19 cellular contexts compared by ENCODE assay signal in the genomic region with DNA sequence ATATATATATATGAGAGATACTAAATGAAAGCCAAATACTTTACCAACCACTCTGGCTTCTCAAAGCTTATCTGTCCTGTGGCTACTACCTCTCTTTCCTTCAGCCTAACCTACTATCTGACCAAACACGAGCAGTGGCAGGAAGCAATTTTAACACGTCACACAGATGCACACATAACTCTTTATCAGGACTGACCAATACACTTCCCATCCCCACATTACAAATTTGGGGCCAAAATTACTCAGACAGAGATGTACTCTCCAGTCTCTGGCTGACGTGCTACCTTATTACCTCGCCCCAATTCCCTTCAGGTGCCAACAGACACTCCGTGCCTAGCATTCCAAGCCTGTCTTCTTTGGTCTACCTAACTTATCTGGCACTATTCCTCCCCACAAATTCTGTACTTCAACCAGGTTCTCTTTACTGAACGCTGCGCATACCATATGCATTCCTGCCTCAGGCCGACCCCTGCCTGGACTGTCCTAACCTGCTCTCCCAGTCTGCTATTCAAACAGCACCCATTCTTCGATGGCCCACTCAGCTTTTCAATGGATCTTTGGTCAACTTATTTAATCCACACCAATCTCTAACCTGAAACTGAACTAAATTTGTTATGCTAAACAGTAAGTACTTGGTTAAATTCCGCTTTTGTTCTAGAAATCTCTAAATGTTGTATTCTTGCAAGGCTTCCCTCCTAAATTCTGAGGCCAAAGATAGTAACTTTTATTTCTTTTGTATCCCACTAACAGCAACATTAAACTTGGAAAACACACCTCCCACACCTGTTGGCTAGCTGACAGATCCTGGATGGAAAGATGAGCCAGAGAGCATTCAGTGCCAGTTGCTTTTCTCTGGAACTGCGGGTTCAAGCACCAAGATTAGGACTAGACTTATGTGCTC. TPM values are rescaled to one million over a fixed set of nuclear protein-coding genes. Genes with fewer than 3 reads are reported as not detected.
A peak's percentile ranks its signal among the peaks of the same experiment; 100 is the strongest.
DNase-seq lines count a peak whose midpoint lies in the region; ATAC-seq, FAIRE-seq and TF ChIP-seq lines count a peak whose summit lies in the region.
"Had no signal": no experiment of that assay in that cellular context is flagged by ENCODE, and none has a peak within 500 bp of the region (broad histone marks: within the 10 kb centered on the region; RNA-seq: fewer than 3 reads in every experiment).

No MANE protein-coding gene starts in this region.

- H3K4me1 Mint-ChIP-seq in GM23338: peaks cover 58% of the 10 kb centered on the region
- peaks cover 0 to 12% (median 7%) of the 10 kb centered on the region in 7 donors for H3K4me1 Mint-ChIP-seq in naive thymus-derived CD4-positive, alpha-beta T cell
- H3K4me1 Mint-ChIP-seq in HFFc6 (ENCODE audit: low read depth): no peaks in the 10 kb centered on the region

- peaks cover 35% of the 10 kb centered on the region for H4K20me1 ChIP-seq in GM23338 (replicated peaks; ENCODE audit: insufficient read depth)

- ATAC-seq in GM23338 (peak; percentile 84), esophagus mucosa (peak; percentile 59)
- ATAC-seq in naive thymus-derived CD4-positive, alpha-beta T cell: peak; percentile 48
- ATAC-seq: right lobe of liver had no signal

- no peaks in the 10 kb centered on the region for H3K9me2 ChIP-seq in GM23338 (ENCODE audit: insufficient read depth)

- peak overlapping the region; percentile 13 for H3K27ac ChIP-seq in GM23338 (ENCODE audit: low read depth)
- no peak overlapping the region for H3K27ac ChIP-seq in RWPE1
- H3K27ac ChIP-seq in naive thymus-derived CD4-positive, alpha-beta T cell (ENCODE audit: low read depth, low read length): no peak overlapping the region
- H3K27ac ChIP-seq: neutrophil, right lobe of liver, tibial artery had no signal

- no peaks in the 10 kb centered on the region; the same call in none of the 2 replicates for H3F3A ChIP-seq in GM23338 (replicated peaks; ENCODE audit: low read depth)

- H3K27ac Mint-ChIP-seq in GM23338: peak overlapping the region; percentile 83
- H3K27ac Mint-ChIP-seq in naive thymus-derived CD4-positive, alpha-beta T cell: no peak overlapping the region
- H3K27ac Mint-ChIP-seq in HFFc6: no peak overlapping the region

- no peaks in the 10 kb centered on the region for H3K9me3 ChIP-seq in naive thymus-derived CD4-positive, alpha-beta T cell (ENCODE audit: control insufficient read depth in 2 of 3, low read length in 3 of 3)
- H3K9me3 ChIP-seq: neutrophil, right lobe of liver, tibial artery had no signal

- peak overlapping the region; percentile 39 for H3K4me3 ChIP-seq in GM23338
- H3K4me3 ChIP-seq in naive thymus-derived CD4-positive, alpha-beta T cell (ENCODE audit: low read length): no peak overlapping the region
- H3K4me3 ChIP-seq: right lobe of liver, tibial artery had no signal

- no peaks in the 10 kb centered on the region for H3K36me3 Mint-ChIP-seq in GM23338 (ENCODE audit: low read depth)
- H3K36me3 Mint-ChIP-seq in naive thymus-derived CD4-positive, alpha-beta T cell: peaks cover 0 to 33% (median 9%) of the 10 kb centered on the region in 5 donors
- no peaks in the 10 kb centered on the region for H3K36me3 Mint-ChIP-seq in HFFc6 (ENCODE audit: low read depth)

- H3K4me1 ChIP-seq in GM23338 (ENCODE audit: insufficient read depth): peaks cover 61% of the 10 kb centered on the region
- no peaks in the 10 kb centered on the region for H3K4me1 ChIP-seq in naive thymus-derived CD4-positive, alpha-beta T cell (ENCODE audit: control insufficient read depth in 2 of 2, insufficient read depth in 2 of 2, low read length in 2 of 2)
- H3K4me1 ChIP-seq: tibial artery had no signal

- CTCF ChIA-PET in RWPE1 (lab: Yijun Ruan, JAX): no interaction called here
- CTCF ChIA-PET in naive thymus-derived CD4-positive, alpha-beta T cell (lab: Charles Lee): no interaction called here

- H2AFZ ChIP-seq in GM23338: no peak overlapping the region

- H3K4me2 ChIP-seq in GM23338: peak overlapping the region; percentile 29

- peaks cover 77% of the 10 kb centered on the region for H3K79me2 ChIP-seq in GM23338 (replicated peaks; ENCODE audit: insufficient read depth)

- no peaks in the 10 kb centered on the region for H3K36me3 ChIP-seq in GM23338 (ENCODE audit: insufficient read depth)
- no peaks in the 10 kb centered on the region for H3K36me3 ChIP-seq in naive thymus-derived CD4-positive, alpha-beta T cell (ENCODE audit: control insufficient read depth in 2 of 3, insufficient read depth in 3 of 3, low read length in 3 of 3)
- H3K36me3 ChIP-seq: neutrophil, right lobe of liver, tibial artery had no signal

- TF ChIP-seq CTCF in GM23338 (conservative IDR thresholded peaks at IDR 0.05; ENCODE audit: low read depth in 2 of 2) (no peak), RWPE1 (conservative IDR thresholded peaks at IDR 0.05; ENCODE audit: low read depth) (no peak), HFFc6 (IDR thresholded peaks at IDR 0.05) (no peak)

- POLR2A ChIA-PET in RWPE1 (lab: Yijun Ruan, JAX; ENCODE audit: low non-redundant PET): no interaction called here
- POLR2A ChIA-PET in naive thymus-derived CD4-positive, alpha-beta T cell (lab: Charles Lee): no interaction called here

- DNase-seq in GM23338 (ENCODE audit: low spot score) (peak; percentile 81), RWPE1 (ENCODE audit: low spot score) (peak; percentile 23), HFFc6 (no peak), HTR-8/SVneo (ENCODE audit: insufficient read length, low spot score) (no peak), NCI-H1417 treated with DMSO at 0.1 percent for 48 hours (lab: John Stamatoyannopoulos, UW) (no peak)
- no peak for DNase-seq in naive thymus-derived CD4-positive, alpha-beta T cell
- no peak for DNase-seq in stimulated activated CD4-positive, alpha-beta T cell treated with anti-CD3 and anti-CD28 coated beads, Interleukin-4, amount 100 ng/mL, for 1 hour
- DNase-seq: activated gamma-delta T cell, aorta, cortex of kidney, hippocampal formation, NCI-H1105, NCI-H2227 treated with DMSO at 0.1 percent for 48 hours, right lobe of liver, tibial artery had no signal

- H3K4me3 Mint-ChIP-seq in GM23338 (peak overlapping the region; percentile 54), HFFc6 (no peak overlapping the region)
- no peak overlapping the region for H3K4me3 Mint-ChIP-seq in naive thymus-derived CD4-positive, alpha-beta T cell
- H3K4me3 Mint-ChIP-seq: IgD-negative memory B cell, memory B cell had no signal

- intact Hi-C loops in naive thymus-derived CD4-positive, alpha-beta T cell (cut with micrococcal nuclease): loop anchor here in 1 of 2 donors (5.0 kb wide), 1 partner anchor 58 kb away; no protein-coding TSS in a partner anchor

- H3K27me3 ChIP-seq in GM23338 (ENCODE audit: insufficient read depth): no peaks in the 10 kb centered on the region
- no peaks in the 10 kb centered on the region for H3K27me3 ChIP-seq in naive thymus-derived CD4-positive, alpha-beta T cell (ENCODE audit: control insufficient read depth in 2 of 2, insufficient read depth in 2 of 2, low read length in 2 of 2)
- H3K27me3 ChIP-seq: neutrophil, right lobe of liver, tibial artery had no signal

- H3K27me3 Mint-ChIP-seq in GM23338 (ENCODE audit: insufficient read depth, low read depth, poor library complexity): no peaks in the 10 kb centered on the region
- no peaks in the 10 kb centered on the region for H3K27me3 Mint-ChIP-seq in naive thymus-derived CD4-positive, alpha-beta T cell
- H3K27me3 Mint-ChIP-seq in HFFc6 (ENCODE audit: insufficient read depth): peaks cover 2% of the 10 kb centered on the region; the same call in 1 of the 2 replicates
- H3K27me3 Mint-ChIP-seq: IgD-negative memory B cell, memory B cell had no signal

- no peak for FAIRE-seq in HTR-8/SVneo (lab: Jason Lieb, UNC)

- H3K9me3 Mint-ChIP-seq in GM23338: no peaks in the 10 kb centered on the region
- H3K9me3 Mint-ChIP-seq in naive thymus-derived CD4-positive, alpha-beta T cell: no peaks in the 10 kb centered on the region
- no peaks in the 10 kb centered on the region for H3K9me3 Mint-ChIP-seq in HFFc6
- H3K9me3 Mint-ChIP-seq: IgD-negative memory B cell, memory B cell had no signal

RNA-seq across cellular contexts. Expression of gene RERE, which starts 27.9 kb away (rescaled TPM):
- 157 and 170 TPM in 2 replicates for total RNA-seq in GM23338 (2014; rRNA removed; shearing (Covaris generic))
- polyA plus RNA-seq in GM23338 (2016; fragmentation: Nextera tagmentation; extraction: Ambion mirVana): 148 and 166 TPM in 2 replicates
- total RNA-seq in esophagus mucosa: 33.0 TPM
- total RNA-seq in naive thymus-derived CD4-positive, alpha-beta T cell: 100 to 1,000 TPM in 4 of 5 experiments, 10 to 100 TPM in 1; 75.6 to 114 (median 107) TPM
- 1 to 10 TPM; 7.3 to 9.1 TPM for polyA plus RNA-seq in naive thymus-derived CD4-positive, alpha-beta T cell
- total RNA-seq in HFFc6 (2021; fragmentation: NEBNext Ultra II Directional; extraction: Animal tissue kit (Norgen Biotek cat#: 25700)): 10 to 100 TPM; 36.5 to 41.6 (median 37.5) TPM

Comparison
In these comparisons a context has a peak if more than half of its experiments do, and no peak if none do; other contexts are left out.
1. DNase-seq: peak in GM23338 (single experiment) and RWPE1 (single experiment); none in naive thymus-derived CD4-positive, alpha-beta T cell (0 of 9), HFFc6 (single experiment), HTR-8/SVneo (single experiment), stimulated activated CD4-positive, alpha-beta T cell treated with anti-CD3 and anti-CD28 coated beads, Interleukin-4, amount 100 ng/mL, for 1 hour (single experiment) and NCI-H1417 treated with DMSO at 0.1 percent for 48 hours (single experiment).
2. Peak in every context shown above with its lines, with median percentiles within 50 percentile points of each other: ATAC-seq.